17 cellular contexts compared by ENCODE assay signal in the genomic region with DNA sequence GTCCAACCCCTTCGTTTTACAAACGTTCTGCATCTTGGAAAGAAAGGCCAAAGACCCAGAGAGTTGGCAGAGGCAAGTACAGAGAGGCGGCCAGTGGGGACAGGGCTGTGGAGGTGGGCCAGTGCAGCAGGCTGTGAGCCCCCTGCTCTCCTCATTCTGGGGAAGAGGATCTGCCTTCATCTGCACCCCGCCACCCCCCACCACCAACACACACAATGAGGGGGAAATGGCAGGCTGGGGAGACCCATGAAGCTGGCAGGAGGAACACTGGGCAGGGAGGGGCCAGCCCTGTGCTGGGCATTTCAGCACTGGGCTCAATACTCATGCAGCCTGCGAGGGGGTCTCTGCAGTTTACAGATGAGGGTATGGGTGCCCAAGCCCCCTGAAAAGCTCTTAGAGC. TPM values are rescaled to one million over a fixed set of nuclear protein-coding genes. Genes with fewer than 3 reads are reported as not detected.
DNase-seq lines count a peak whose midpoint lies in the region; ATAC-seq, FAIRE-seq and TF ChIP-seq lines count a peak whose summit lies in the region.
"Had no signal": no experiment of that assay in that cellular context is flagged by ENCODE, and none has a peak within 500 bp of the region (broad histone marks: within the 10 kb centered on the region; RNA-seq: fewer than 3 reads in every experiment).

No MANE protein-coding gene starts in this region.

- POLR2A ChIA-PET in HCT116 (lab: Charles Lee): interaction anchor here (0.6 to 5.5 kb wide), 7 partner anchors 11 to 106 kb away, joined by 3 to 31 read pairs (median 3); partner anchors contain the start of genes PAFAH2, PAQR7 and STMN1

- no peaks in the 10 kb centered on the region for H3K27me3 ChIP-seq in HCT116 (ENCODE audit: insufficient read depth, low read length)
- H3K27me3 ChIP-seq in astrocyte (ENCODE audit: insufficient read depth, low read length): no peaks in the 10 kb centered on the region
- no peaks in the 10 kb centered on the region for H3K27me3 ChIP-seq in lower lobe of right lung (ENCODE audit: low read depth)
- H3K27me3 ChIP-seq in stomach: no peaks in the 10 kb centered on the region
- H3K27me3 ChIP-seq: thyroid gland had no signal

- no peak for ATAC-seq in HCT116
- ATAC-seq in lower lobe of right lung: no peak
- ATAC-seq in HG03045 (IDR thresholded peaks at IDR 0.05; ENCODE audit: unreplicated experiment): no peak

- no peaks in the 10 kb centered on the region for H3K9me3 Mint-ChIP-seq in astrocyte (ENCODE audit: unreplicated experiment)
- H3K9me3 Mint-ChIP-seq: activated T-cell treated with anti-CD3 and anti-CD28 coated beads, Interleukin-2, amount 50 U/mL, for 24 hours had no signal

- H3K4me3 ChIP-seq in HCT116 (replicated peaks in 1 of 2; ENCODE audit: low read depth in 1 of 2, low read length in 2 of 2): peak overlapping the region; percentile 14 to 50; a peak in 3 of 4 replicates
- H3K4me3 ChIP-seq in astrocyte (ENCODE audit: insufficient read depth, low read depth, low read length): no peak overlapping the region
- no peak overlapping the region for H3K4me3 ChIP-seq in lower lobe of right lung
- H3K4me3 ChIP-seq in stomach: no peak overlapping the region
- H3K4me3 ChIP-seq: prostate gland, thyroid gland had no signal

- H3K36me3 ChIP-seq in HCT116 (ENCODE audit: control insufficient read depth in 1 of 2, insufficient read depth in 2 of 2, low read length in 2 of 2): no peaks in the 10 kb centered on the region; a peak in 1 of 4 replicates
- no peaks in the 10 kb centered on the region for H3K36me3 ChIP-seq in astrocyte (ENCODE audit: insufficient read depth, low read length)
- no peaks in the 10 kb centered on the region for H3K36me3 ChIP-seq in lower lobe of right lung
- no peaks in the 10 kb centered on the region for H3K36me3 ChIP-seq in stomach
- H3K36me3 ChIP-seq: prostate gland, thyroid gland had no signal

- H3K4me1 ChIP-seq in HCT116 (ENCODE audit: control insufficient read depth in 1 of 2, insufficient read depth in 2 of 2, low read length in 2 of 2) (peaks cover 60 to 85% of the 10 kb centered on the region in 2 experiments), astrocyte (ENCODE audit: insufficient read depth, low read length) (peaks cover 46% of the 10 kb centered on the region), lower lobe of right lung (peaks cover 45% of the 10 kb centered on the region), stomach (peaks cover 42 to 64% (median 56%) of the 10 kb centered on the region in 4 donors)

- DNase-seq in HCT116 (ENCODE audit: low read depth, low spot score): no peak
- no peak for DNase-seq in astrocyte (ENCODE audit: low read depth)
- no peak for DNase-seq in lower lobe of right lung
- DNase-seq in stomach: no peak
- no peak for DNase-seq in activated T-cell treated with anti-CD3 and anti-CD28 coated beads, Interleukin-2, amount 50 U/mL, for 1 hour
- no peak for DNase-seq in activated gamma-delta T cell (lab: John Stamatoyannopoulos, UW)
- DNase-seq in HT-29 (ENCODE audit: low spot score): no peak
- DNase-seq: activated CD4-positive, alpha-beta T cell treated with anti-CD3 and anti-CD28 coated beads for 4 hours; activated T-cell treated with anti-CD3 and anti-CD28 coated beads, Interleukin-2, amount 50 U/mL, for 24 hours; GOT3; islet precursor cell; NCI-H1092; NCI-H2171; SHP77 treated with DMSO at 0.1 percent for 48 hours; thyroid gland had no signal

- FAIRE-seq in astrocyte (lab: Jason Lieb, UNC): no peak

- H3K36me3 Mint-ChIP-seq in astrocyte (ENCODE audit: low read depth, unreplicated experiment): peaks cover 9% of the 10 kb centered on the region

- RAD21 ChIA-PET in HCT116 (lab: Charles Lee; ENCODE audit: low non-redundant PET in 1 of 2, low total read pairs in 2 of 2, uncharacterized antibody in 2 of 2, unreplicated experiment in 2 of 2): interaction anchor here (0.7 to 1.5 kb wide), 4 partner anchors 16 to 106 kb away, joined by 3 to 6 read pairs (median 4); partner anchors contain the start of gene PAFAH2 (in 1 of the 2)

- H3K4me1 Mint-ChIP-seq in astrocyte (ENCODE audit: low read depth, unreplicated experiment): peaks cover 42% of the 10 kb centered on the region

- no peaks in the 10 kb centered on the region for H3K79me2 ChIP-seq in HCT116 (ENCODE audit: insufficient read depth, low read length)
- H3K79me2 ChIP-seq in astrocyte (ENCODE audit: insufficient read depth, low read length): no peaks in the 10 kb centered on the region

- TF ChIP-seq RAD21 in HCT116 (IDR thresholded peaks at IDR 0.05; ENCODE audit: low read depth): no peak

- no TSS peak for BruUV-seq in HCT116 (replicated peaks; lab: Mats Ljungman, UMichigan)

- TF ChIP-seq EP300 in stomach (IDR thresholded peaks at IDR 0.05): no peak

- TF ChIP-seq CTCF in HCT116 (IDR thresholded peaks at IDR 0.05 in 2 of 3, conservative IDR thresholded peaks at IDR 0.05 in 1 of 3; ENCODE audit: borderline replicate concordance in 1 of 3, insufficient read depth in 1 of 3, low read depth in 2 of 3, low read length in 2 of 3) (no peak), astrocyte (IDR thresholded peaks at IDR 0.05; ENCODE audit: insufficient read depth, low read depth, low read length) (no peak), lower lobe of right lung (IDR thresholded peaks at IDR 0.05) (no peak), stomach (IDR thresholded peaks at IDR 0.05) (no peak)

- H3K27ac Mint-ChIP-seq in astrocyte (ENCODE audit: unreplicated experiment): peak overlapping the region; percentile 73

- CTCF ChIA-PET in HCT116 (lab: Charles Lee): interaction anchor here (1.9 to 2.2 kb wide), 2 partner anchors 11 to 106 kb away, joined by 12 to 13 read pairs; partner anchors contain the start of gene PAFAH2

- H3K4me3 Mint-ChIP-seq in astrocyte (ENCODE audit: unreplicated experiment): no peak overlapping the region
- H3K4me3 Mint-ChIP-seq: activated T-cell treated with anti-CD3 and anti-CD28 coated beads, Interleukin-2, amount 50 U/mL, for 24 hours had no signal

- H4K20me1 ChIP-seq in HCT116 (ENCODE audit: insufficient read depth): no peaks in the 10 kb centered on the region
- H4K20me1 ChIP-seq in astrocyte (ENCODE audit: insufficient read depth, low read length): no peaks in the 10 kb centered on the region

- H3K9ac ChIP-seq in HCT116 (ENCODE audit: low read length): peak overlapping the region; percentile 78
- peak overlapping the region; percentile 50 for H3K9ac ChIP-seq in astrocyte (ENCODE audit: low read length)

- no peak overlapping the region for H2AFZ ChIP-seq in HCT116 (ENCODE audit: low read depth, low read length, poor library complexity, severe bottlenecking)
- no peak overlapping the region for H2AFZ ChIP-seq in astrocyte (ENCODE audit: low read depth, low read length)

- H3K27me3 Mint-ChIP-seq in astrocyte (ENCODE audit: low read depth, unreplicated experiment): no peaks in the 10 kb centered on the region
- H3K27me3 Mint-ChIP-seq: activated T-cell treated with anti-CD3 and anti-CD28 coated beads, Interleukin-2, amount 50 U/mL, for 24 hours had no signal

- intact Hi-C loops in HCT116 (cut with micrococcal nuclease): loop anchor here (2.0 to 10.0 kb wide), 2 partner anchors 33 to 253 kb away; partner anchors contain the start of gene AUNIP
- intact Hi-C loops in lower lobe of right lung (cut with DNase I): no loop called here
- intact Hi-C loops in stomach (cut with DNase I; ENCODE audit: low total_unique reads): no loop called here

- no peak for TF ChIP-seq POLR2A in HCT116 (IDR thresholded peaks at IDR 0.05; ENCODE audit: borderline replicate concordance, extremely low read depth, insufficient read depth, insufficient read length)
- no peak for TF ChIP-seq POLR2A in stomach (IDR thresholded peaks at IDR 0.05)

- WGBS in stomach, 5 donors: 59 to 75% (median 69%) methylated on average over 4 to 5 of the region's 5 CpGs

- H3K27ac ChIP-seq in HCT116 (ENCODE audit: low read depth, low read length): peak overlapping the region; percentile 94
- H3K27ac ChIP-seq in astrocyte (ENCODE audit: low read depth, low read length): peak overlapping the region; percentile 94
- peak overlapping the region; percentile 34 for H3K27ac ChIP-seq in lower lobe of right lung
- peak overlapping the region; percentile 32 to 85 (median 81) for H3K27ac ChIP-seq in stomach
- H3K27ac ChIP-seq: prostate gland, thyroid gland had no signal

- peak overlapping the region; percentile 87 for H3K4me2 ChIP-seq in HCT116 (ENCODE audit: low read length)
- peak overlapping the region; percentile 40 for H3K4me2 ChIP-seq in astrocyte (ENCODE audit: low read length)

- no peaks in the 10 kb centered on the region; the same call in 1 of the 2 replicates for H3K9me2 ChIP-seq in HCT116 (ENCODE audit: insufficient read depth)

- H3K9me3 ChIP-seq in HCT116 (ENCODE audit: control insufficient read depth in 1 of 2, insufficient read depth in 1 of 2, low read depth in 1 of 2, low read length in 2 of 2): no peaks in the 10 kb centered on the region
- H3K9me3 ChIP-seq in astrocyte (ENCODE audit: insufficient read depth, low read depth, low read length): no peaks in the 10 kb centered on the region
- no peaks in the 10 kb centered on the region for H3K9me3 ChIP-seq in lower lobe of right lung
- H3K9me3 ChIP-seq in stomach: no peaks in the 10 kb centered on the region
- H3K9me3 ChIP-seq: prostate gland, thyroid gland had no signal

TF ChIP-seq in HCT116, 20 proteins besides CTCF, POLR2A, EP300 and RAD21:
- TF ChIP-seq MAX (IDR thresholded peaks at IDR 0.05): no peak

RNA-seq across cellular contexts. Expression of gene STMN1, which starts 14.6 kb away (rescaled TPM):
- total RNA-seq in HCT116 (2021; ENCODE audit: unreplicated experiment): 368 TPM
- 101 and 192 TPM in 2 replicates for polyA plus RNA-seq in HCT116 (2012)
- total RNA-seq in astrocyte: 130 and 173 TPM in 2 replicates
- total RNA-seq in lower lobe of right lung: 56.6 TPM
- 10 to 100 TPM; 25.9 to 74.2 (median 44.6) TPM for total RNA-seq in stomach
- 100 to 1,000 TPM in 2 of 3 donors, 10 to 100 TPM in 1; 79.0 to 109 (median 108) TPM for polyA plus RNA-seq in stomach
- total RNA-seq in HT-29 (2014; rRNA removed; shearing (Covaris generic)): 80.1 and 83.8 TPM in 2 replicates

RNA-seq across cellular contexts. Expression of gene PAQR7, which starts 16.1 kb away (rescaled TPM):
- total RNA-seq in HCT116 (2021; ENCODE audit: unreplicated experiment) (13.1 TPM), astrocyte (14.5 and 15.1 TPM in 2 replicates), lower lobe of right lung (9.3 TPM), stomach (1 to 10 TPM; 1.8 to 9.9 (median 5.3) TPM)
- polyA plus RNA-seq in HCT116 (2012): 12.6 and 14.9 TPM in 2 replicates
- 10 to 100 TPM in 1 of 3 donors, 1 to 10 TPM in 2; 4.3 to 10.5 (median 5.4) TPM for polyA plus RNA-seq in stomach
- total RNA-seq in HT-29 (2014; rRNA removed; shearing (Covaris generic)): 4.0 and 5.7 TPM in 2 replicates

RNA-seq across cellular contexts. Expression of gene AUNIP, which starts 32.3 kb away (rescaled TPM):
- 12.1 TPM for total RNA-seq in HCT116 (2021; ENCODE audit: unreplicated experiment)
- polyA plus RNA-seq in HCT116 (2012): 4.2 and 6.1 TPM in 2 replicates
- total RNA-seq in astrocyte: 1.3 and 2.1 TPM in 2 replicates
- not detected for total RNA-seq in lower lobe of right lung
- total RNA-seq in stomach: 1 to 10 TPM in 1 of 5 donors, under 1 TPM in 1, not detected in 3; 0.87 to 2.8 TPM
- 1 to 10 TPM in 1 of 3 donors, under 1 TPM in 2; 0.68 to 1.5 (median 1.00) TPM for polyA plus RNA-seq in stomach
- 8.3 and 11.4 TPM in 2 replicates for total RNA-seq in HT-29 (2014; rRNA removed; shearing (Covaris generic))
- total RNA-seq: thyroid gland had no signal

Comparison
In these comparisons a context has a peak if more than half of its experiments do, and no peak if none do; other contexts are left out.
1. H3K27ac ChIP-seq: peak in every context shown above with its lines; median percentile 94 in HCT116; 94 in astrocyte; 81 in stomach; 34 in lower lobe of right lung.
2. H3K4me3 ChIP-seq: peak in HCT116 (2 of 2); none in astrocyte (single experiment), lower lobe of right lung (single experiment) and stomach (0 of 4).